ENCODE assay signal across 8 cellular contexts in the genomic region with DNA sequence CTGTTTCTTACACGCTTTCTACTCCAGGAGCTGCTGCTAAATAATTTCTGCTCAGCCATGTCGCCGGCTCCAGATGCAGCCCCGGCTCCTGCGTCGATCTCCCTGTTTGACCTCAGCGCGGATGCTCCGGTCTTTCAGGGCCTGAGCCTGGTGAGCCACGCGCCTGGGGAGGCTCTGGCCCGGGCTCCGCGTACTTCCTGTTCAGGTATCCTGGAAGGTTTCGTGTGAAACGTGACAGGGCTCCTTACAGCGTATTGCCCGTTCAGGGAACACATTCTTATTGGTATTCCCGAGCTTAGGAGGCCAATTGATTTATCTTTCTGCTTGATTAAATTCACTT. TPM values are rescaled to one million over a fixed set of nuclear protein-coding genes. Genes with fewer than 3 reads are reported as not detected.
DNase-seq lines count a peak whose midpoint lies in the region; ATAC-seq and TF ChIP-seq lines count a peak whose summit lies in the region.

No MANE protein-coding gene starts in this region.

- ATAC-seq in GM18502 (IDR thresholded peaks at IDR 0.05; ENCODE audit: poor library complexity, unreplicated experiment) (peak; percentile 24), GM21825 (IDR thresholded peaks at IDR 0.05; ENCODE audit: unreplicated experiment) (no peak), HG03039 (IDR thresholded peaks at IDR 0.05; ENCODE audit: unreplicated experiment) (no peak)
- peak; percentile 24 to 42 for ATAC-seq in activated T-cell treated with anti-CD3 and anti-CD28 coated beads, Interleukin-2, amount 50 U/mL, for 72 hours (replicated peaks in 1 of 2)

- H3K9me3 Mint-ChIP-seq in activated T-cell treated with anti-CD3 and anti-CD28 coated beads, Interleukin-2, amount 50 U/mL, for 72 hours, result no peaks in the 10 kb centered on the region
- no peaks in the 10 kb centered on the region for H3K9me3 Mint-ChIP-seq in neural progenitor cell

- H3K4me2 ChIP-seq in neural progenitor cell, result peak overlapping the region; percentile 91

- TF ChIP-seq CTCF in foreskin fibroblast (IDR thresholded peaks at IDR 0.05; ENCODE audit: low read depth, low read length), result no peak
- no peak for TF ChIP-seq CTCF in neural progenitor cell (IDR thresholded peaks at IDR 0.05)

- no peaks in the 10 kb centered on the region for H3K9me3 ChIP-seq in neural progenitor cell (ENCODE audit: low read depth)

- H3K4me3 Mint-ChIP-seq in activated T-cell treated with anti-CD3 and anti-CD28 coated beads, Interleukin-2, amount 50 U/mL, for 72 hours, result peak overlapping the region; percentile 93 to 99
- peak overlapping the region; percentile 97 for H3K4me3 Mint-ChIP-seq in neural progenitor cell

- peak overlapping the region; percentile 48 for H3K9ac ChIP-seq in neural progenitor cell

- H3K4me1 ChIP-seq in neural progenitor cell, result peaks cover 12% of the 10 kb centered on the region

- peaks cover 11% of the 10 kb centered on the region for H3F3A ChIP-seq in neural progenitor cell (ENCODE audit: low read depth)

- H3K27me3 Mint-ChIP-seq in activated T-cell treated with anti-CD3 and anti-CD28 coated beads, Interleukin-2, amount 50 U/mL, for 72 hours (ENCODE audit: low read depth), result no peaks in the 10 kb centered on the region
- no peaks in the 10 kb centered on the region for H3K27me3 Mint-ChIP-seq in neural progenitor cell (ENCODE audit: insufficient read depth, low read depth)

- H4K20me1 ChIP-seq in neural progenitor cell (ENCODE audit: low read depth), result peaks cover 4% of the 10 kb centered on the region

- H3K36me3 Mint-ChIP-seq in activated T-cell treated with anti-CD3 and anti-CD28 coated beads, Interleukin-2, amount 50 U/mL, for 72 hours (ENCODE audit: insufficient read depth in 2 of 2), result peaks cover 16 to 29% of the 10 kb centered on the region in 2 donors
- H3K36me3 Mint-ChIP-seq in neural progenitor cell, result peaks cover 18% of the 10 kb centered on the region

- H3K4me3 ChIP-seq in foreskin fibroblast (ENCODE audit: low read depth in 1 of 2, low read length in 2 of 2) (peak overlapping the region; percentile 67 to 96), neural progenitor cell (peak overlapping the region; percentile 76)

- peak overlapping the region; percentile 32 for H3K27ac ChIP-seq in neural progenitor cell

- peak; percentile 40 for DNase-seq in A172 (ENCODE audit: low spot score)
- DNase-seq in M059J (ENCODE audit: low read depth), result peak; percentile 81
- DNase-seq in activated T-cell treated with anti-CD3 and anti-CD28 coated beads, Interleukin-2, amount 50 U/mL, for 72 hours, result peak; percentile 61 to 68
- DNase-seq in foreskin fibroblast, result peak; percentile 53 to 66
- peak; percentile 68 for DNase-seq in neural progenitor cell (ENCODE audit: low spot score)

- H3K27me3 ChIP-seq in neural progenitor cell, result no peaks in the 10 kb centered on the region

- H3K4me1 Mint-ChIP-seq in activated T-cell treated with anti-CD3 and anti-CD28 coated beads, Interleukin-2, amount 50 U/mL, for 72 hours (ENCODE audit: low read depth), result peaks cover 47% of the 10 kb centered on the region
- peaks cover 26% of the 10 kb centered on the region for H3K4me1 Mint-ChIP-seq in neural progenitor cell

- H3K79me2 ChIP-seq in neural progenitor cell (ENCODE audit: low read depth), result peaks cover 37% of the 10 kb centered on the region

- H3K36me3 ChIP-seq in neural progenitor cell, result no peaks in the 10 kb centered on the region

- peak overlapping the region; percentile 27 for H2AFZ ChIP-seq in neural progenitor cell (replicated peaks)

- peak overlapping the region; percentile 98 for H3K27ac Mint-ChIP-seq in activated T-cell treated with anti-CD3 and anti-CD28 coated beads, Interleukin-2, amount 50 U/mL, for 72 hours
- peak overlapping the region; percentile 59 for H3K27ac Mint-ChIP-seq in neural progenitor cell

RNA-seq across cellular contexts. Expression of a gene that starts 0.6 kb away (rescaled TPM):
- total RNA-seq in A172 (2014; rRNA removed; shearing (Covaris generic)), result 23.6 and 24.7 TPM in 2 replicates
- 16.8 and 23.5 TPM in 2 replicates for total RNA-seq in M059J (2014; rRNA removed; shearing (Covaris generic))
- 100 to 1,000 TPM; 101 to 117 TPM for total RNA-seq in activated T-cell treated with anti-CD3 and anti-CD28 coated beads, Interleukin-2, amount 50 U/mL, for 72 hours
- 65.9 and 76.3 TPM in 2 replicates for total RNA-seq in neural progenitor cell (ENCODE audit: low replicate concordance)

RNA-seq across cellular contexts. Expression of a gene that starts 0.7 kb away (rescaled TPM):
- total RNA-seq in A172 (2014; rRNA removed; shearing (Covaris generic)), result 59.0 and 60.7 TPM in 2 replicates
- total RNA-seq in M059J (2014; rRNA removed; shearing (Covaris generic)), result 61.5 and 73.3 TPM in 2 replicates
- total RNA-seq in activated T-cell treated with anti-CD3 and anti-CD28 coated beads, Interleukin-2, amount 50 U/mL, for 72 hours, result 10 to 100 TPM; 48.5 to 51.4 TPM
- 32.7 and 40.3 TPM in 2 replicates for total RNA-seq in neural progenitor cell (ENCODE audit: low replicate concordance)

RNA-seq across cellular contexts. Expression of a gene that starts 11.4 kb away (rescaled TPM):
- 41.2 and 41.9 TPM in 2 replicates for total RNA-seq in A172 (2014; rRNA removed; shearing (Covaris generic))
- 19.5 and 27.5 TPM in 2 replicates for total RNA-seq in M059J (2014; rRNA removed; shearing (Covaris generic))
- 1 to 10 TPM; 8.5 to 8.8 TPM for total RNA-seq in activated T-cell treated with anti-CD3 and anti-CD28 coated beads, Interleukin-2, amount 50 U/mL, for 72 hours
- total RNA-seq in neural progenitor cell (ENCODE audit: low replicate concordance), result 14.0 and 14.3 TPM in 2 replicates

RNA-seq across cellular contexts. Expression of a gene that starts 15.1 kb away (rescaled TPM):
- total RNA-seq in A172 (2014; rRNA removed; shearing (Covaris generic)), result 9.6 and 12.1 TPM in 2 replicates
- 6.2 and 8.0 TPM in 2 replicates for total RNA-seq in M059J (2014; rRNA removed; shearing (Covaris generic))
- 1 to 10 TPM; 2.3 to 3.4 TPM for total RNA-seq in activated T-cell treated with anti-CD3 and anti-CD28 coated beads, Interleukin-2, amount 50 U/mL, for 72 hours
- 7.2 and 14.7 TPM in 2 replicates for total RNA-seq in neural progenitor cell (ENCODE audit: low replicate concordance)

RNA-seq across cellular contexts. Expression of a gene that starts 15.1 kb away (rescaled TPM):
- total RNA-seq in A172 (2014; rRNA removed; shearing (Covaris generic)), result 16.3 and 23.1 TPM in 2 replicates
- total RNA-seq in M059J (2014; rRNA removed; shearing (Covaris generic)), result 24.5 and 33.7 TPM in 2 replicates
- total RNA-seq in activated T-cell treated with anti-CD3 and anti-CD28 coated beads, Interleukin-2, amount 50 U/mL, for 72 hours, result 10 to 100 TPM; 36.8 to 46.0 TPM
- total RNA-seq in neural progenitor cell (ENCODE audit: low replicate concordance), result 19.9 and 26.8 TPM in 2 replicates

Comparison
In these comparisons a context has a peak if more than half of its experiments do, and no peak if none do; other contexts are left out.
1. ATAC-seq: peak in GM18502 (single experiment) and activated T-cell treated with anti-CD3 and anti-CD28 coated beads, Interleukin-2, amount 50 U/mL, for 72 hours (2 of 2); none in GM21825 (single experiment) and HG03039 (single experiment).
2. Peak in every context shown above with its lines, with median percentiles within 50 percentile points of each other: DNase-seq.